In the genomic region with DNA sequence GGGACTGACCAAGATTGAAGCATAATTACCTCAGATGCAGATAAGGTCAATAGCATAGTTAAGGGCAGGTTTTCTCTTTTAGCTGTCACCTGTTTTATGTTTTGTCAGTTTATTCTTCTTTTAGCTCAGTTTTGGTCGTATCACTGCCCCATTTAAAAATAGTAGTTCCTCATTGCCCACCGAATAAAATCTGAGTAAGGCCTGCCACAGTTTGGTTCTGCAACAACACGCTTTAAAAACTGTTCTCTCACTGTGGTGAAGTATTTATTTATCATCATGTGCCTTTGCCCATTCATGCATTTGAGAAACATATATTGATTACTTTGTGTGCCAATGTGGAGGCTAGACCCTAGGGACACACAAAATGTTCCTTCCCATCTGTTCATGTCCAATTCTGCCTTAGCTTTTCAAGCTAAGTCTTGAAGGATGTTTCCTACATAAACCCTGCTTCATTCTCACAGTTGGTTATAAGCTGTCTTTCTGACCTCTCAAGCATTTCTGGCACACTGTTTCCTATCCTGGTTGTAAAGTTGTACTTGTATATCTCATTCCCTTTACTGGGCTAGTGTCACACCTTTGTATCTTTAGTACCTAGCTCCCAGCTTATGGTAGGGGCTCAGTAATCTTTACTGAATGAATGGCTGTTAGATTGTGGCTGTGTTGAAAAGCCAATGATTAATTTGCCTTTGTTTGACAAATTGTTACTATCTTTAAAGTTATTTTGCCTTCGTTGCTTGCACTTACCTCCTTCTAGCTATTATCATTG, we compare ENCODE assay signal across 9 cellular contexts. TPM values are rescaled to one million over a fixed set of nuclear protein-coding genes. Genes with fewer than 3 reads are reported as not detected.
A peak's percentile ranks its signal among the peaks of the same experiment; 100 is the strongest.
DNase-seq lines count a peak whose midpoint lies in the region; ATAC-seq lines count a peak whose summit lies in the region.
"Had no signal": no experiment of that assay in that cellular context is flagged by ENCODE, and none has a peak within 500 bp of the region (broad histone marks: within the 10 kb centered on the region; RNA-seq: fewer than 3 reads in every experiment).

No MANE protein-coding gene starts in this region.

- H3K9me3 ChIP-seq in BLaER1 treated with 17β-estradiol and CSF1 and Interleukin-3, amounts not matched to agents 10 nM and 100 nM (replicated peaks in 1 of 11) = peaks cover 0 to 23% (median 13%) of the 10 kb centered on the region in 11 experiments; a peak in 17 of 22 replicates
- peaks cover 5% of the 10 kb centered on the region for H3K9me3 ChIP-seq in mesodermal cell (ENCODE audit: control insufficient read depth, low read length)

- H3K27ac ChIP-seq in BLaER1 treated with 17β-estradiol and CSF1 and Interleukin-3, amounts not matched to agents 10 nM and 100 nM = peak overlapping the region in 10 of 11 experiments; percentile 27 to 76 (median 70); a peak in 21 of 22 replicates
- peak overlapping the region; percentile 47 for H3K27ac ChIP-seq in mesodermal cell (ENCODE audit: low read depth, low read length, severe bottlenecking)

- no peak overlapping the region for H3K4me3 ChIP-seq in BLaER1 treated with 17β-estradiol and CSF1 and Interleukin-3, amounts not matched to agents 10 nM and 100 nM
- no peak overlapping the region for H3K4me3 ChIP-seq in mesodermal cell (ENCODE audit: extremely low read depth, insufficient read depth, low read length, poor library complexity, severe bottlenecking)

- H3K4me1 Mint-ChIP-seq in activated naive CD8-positive, alpha-beta T cell treated with anti-CD3 and anti-CD28 coated beads, Interleukin-2, amount 10 ng/mL, durations not matched to agents 7 days and 5 days = peaks cover 61% of the 10 kb centered on the region

- no peak for DNase-seq in activated naive CD8-positive, alpha-beta T cell treated with anti-CD3 and anti-CD28 coated beads, Interleukin-2, amount 10 ng/mL, durations not matched to agents 7 days and 5 days
- DNase-seq in NCI-H1694 treated with DMSO at 0.1 percent for 48 hours (lab: John Stamatoyannopoulos, UW) (no peak), epidermal melanocyte (ENCODE audit: insufficient read length, low spot score) (no peak)
- DNase-seq: NCI-H510A had no signal

- no peak overlapping the region for H3K4me3 Mint-ChIP-seq in activated naive CD8-positive, alpha-beta T cell treated with anti-CD3 and anti-CD28 coated beads, Interleukin-2, amount 10 ng/mL, durations not matched to agents 7 days and 5 days

- no peaks in the 10 kb centered on the region for H3K9me3 Mint-ChIP-seq in activated naive CD8-positive, alpha-beta T cell treated with anti-CD3 and anti-CD28 coated beads, Interleukin-2, amount 10 ng/mL, durations not matched to agents 7 days and 5 days

- H4K20me1 ChIP-seq in BLaER1 treated with 17β-estradiol and CSF1 and Interleukin-3, amounts not matched to agents 10 nM and 100 nM = peaks cover 0 to 6% (median 0%) of the 10 kb centered on the region in 11 experiments; a peak in 2 of 22 replicates

- no peaks in the 10 kb centered on the region for H3K27me3 Mint-ChIP-seq in activated naive CD8-positive, alpha-beta T cell treated with anti-CD3 and anti-CD28 coated beads, Interleukin-2, amount 10 ng/mL, durations not matched to agents 7 days and 5 days

- POLR2A ChIA-PET in activated naive CD8-positive, alpha-beta T cell treated with anti-CD3 and anti-CD28 coated beads, Interleukin-2, amount 10 ng/mL, durations not matched to agents 7 days and 5 days (lab: Charles Lee) = interaction anchor here (0.8 to 1.1 kb wide), 4 partner anchors 9 to 44 kb away, joined by 3 to 6 read pairs (median 4); no protein-coding TSS in a partner anchor

- peaks cover 58 to 73% (median 69%) of the 10 kb centered on the region in 10 experiments for H3K4me1 ChIP-seq in BLaER1 treated with 17β-estradiol and CSF1 and Interleukin-3, amounts not matched to agents 10 nM and 100 nM
- peaks cover 57% of the 10 kb centered on the region for H3K4me1 ChIP-seq in mesodermal cell (ENCODE audit: control insufficient read depth, insufficient read depth, low read length, poor library complexity, severe bottlenecking)

- H3K27me3 ChIP-seq in BLaER1 treated with 17β-estradiol and CSF1 and Interleukin-3, amounts not matched to agents 10 nM and 100 nM = no peaks in the 10 kb centered on the region

- H3K9ac ChIP-seq in BLaER1 treated with 17β-estradiol and CSF1 and Interleukin-3, amounts not matched to agents 10 nM and 100 nM = peak overlapping the region; percentile 7 to 65 (median 47); a peak in 17 of 22 replicates

- no peaks in the 10 kb centered on the region for H3K36me3 Mint-ChIP-seq in activated naive CD8-positive, alpha-beta T cell treated with anti-CD3 and anti-CD28 coated beads, Interleukin-2, amount 10 ng/mL, durations not matched to agents 7 days and 5 days

- H3K36me3 ChIP-seq in BLaER1 treated with 17β-estradiol and CSF1 and Interleukin-3, amounts not matched to agents 10 nM and 100 nM = peaks cover 0 to 9% (median 0%) of the 10 kb centered on the region in 11 experiments; a peak in 5 of 22 replicates
- H3K36me3 ChIP-seq in mesodermal cell (ENCODE audit: control insufficient read depth, insufficient read depth, low read length) = peaks cover 2% of the 10 kb centered on the region

- peak overlapping the region; percentile 13 for H3K27ac Mint-ChIP-seq in activated naive CD8-positive, alpha-beta T cell treated with anti-CD3 and anti-CD28 coated beads, Interleukin-2, amount 10 ng/mL, durations not matched to agents 7 days and 5 days

- H3K4me2 ChIP-seq in BLaER1 treated with 17β-estradiol and CSF1 and Interleukin-3, amounts not matched to agents 10 nM and 100 nM = peak overlapping the region; percentile 66 to 91 (median 74)

- 83% methylated on average over 2 of the region's 4 CpGs; no CpG with 5 or more reads in 1 of the 2 experiments for WGBS in mesodermal cell (ENCODE audit: insufficient coverage in 2 of 2), 2 experiments

- ATAC-seq in HG03432 (IDR thresholded peaks at IDR 0.05; ENCODE audit: unreplicated experiment) (peak; percentile 25), HG02678 (IDR thresholded peaks at IDR 0.05; ENCODE audit: unreplicated experiment) (no peak), GM18870 (IDR thresholded peaks at IDR 0.05; ENCODE audit: unreplicated experiment) (no peak)
- no peak for ATAC-seq in activated naive CD8-positive, alpha-beta T cell treated with anti-CD3 and anti-CD28 coated beads, Interleukin-2, amount 10 ng/mL, durations not matched to agents 7 days and 5 days (ENCODE audit: low read depth)

RNA-seq across cellular contexts. Expression of a gene that starts 23.9 kb away (rescaled TPM):
- 100 to 1,000 TPM; 198 to 220 TPM for total RNA-seq in activated naive CD8-positive, alpha-beta T cell treated with anti-CD3 and anti-CD28 coated beads, Interleukin-2, amount 10 ng/mL, durations not matched to agents 7 days and 5 days
- 51.9 TPM for polyA plus RNA-seq in mesodermal cell (2013, experiment 1 of 2)
- polyA plus RNA-seq in mesodermal cell (2013, experiment 2 of 2) = 31.0 TPM
